1 cellular context compared by ENCODE assay signal in the genomic region with DNA sequence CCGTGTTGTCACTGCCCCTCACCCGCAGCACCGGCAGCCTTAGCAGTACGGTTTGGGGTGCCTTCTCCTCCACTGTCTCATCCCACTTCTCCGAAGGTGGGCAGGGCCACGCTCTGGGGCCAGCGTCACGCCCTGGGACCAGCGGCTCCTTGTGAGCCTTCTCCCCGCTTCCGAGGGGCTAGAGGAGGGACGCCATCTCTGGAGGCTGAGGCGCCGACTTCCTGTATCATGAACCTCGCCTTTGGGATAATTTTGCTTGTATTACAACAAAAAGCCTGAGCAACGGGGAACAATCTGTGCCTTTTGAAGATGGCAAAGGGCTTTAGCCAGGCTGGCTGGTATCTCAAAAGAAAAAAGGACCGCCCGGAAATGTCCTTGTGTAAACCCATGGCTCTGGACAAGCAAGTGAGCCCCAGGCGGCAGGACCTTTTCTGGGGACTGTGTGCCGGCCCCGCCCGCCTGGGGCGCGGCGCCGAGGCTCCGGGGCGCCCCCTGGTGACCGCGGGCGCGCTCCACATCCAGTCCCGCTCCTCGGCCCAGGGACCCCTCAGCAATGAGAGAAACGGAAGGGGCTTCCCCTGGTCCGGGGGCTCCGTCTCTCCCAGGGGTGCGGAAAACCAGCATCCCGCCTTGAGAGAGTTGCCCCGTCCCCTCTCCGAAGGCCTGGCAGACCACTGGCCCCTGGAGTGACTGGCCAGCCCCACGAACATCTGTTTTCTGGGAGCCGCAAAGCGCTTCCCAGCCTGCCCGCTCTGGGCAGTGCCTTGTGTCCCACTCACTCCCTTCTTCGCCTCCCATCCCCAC.
TF ChIP-seq lines count a peak whose summit lies in the region.

No MANE protein-coding gene starts in this region.

TF ChIP-seq in HepG2, 621 proteins besides CTCF, POLR2A, EP300 and RAD21 (continued from another document and continues in another):
- peak; percentile 99 for TF ChIP-seq ZNF142 (CRISPR knock-in tag; IDR thresholded peaks at IDR 0.05)
- TF ChIP-seq KLF6 (CRISPR knock-in tag; IDR thresholded peaks at IDR 0.05) = peak; percentile 60; the same call in 1 of the 2 replicates
- TF ChIP-seq MTA1 (CRISPR knock-in tag; IDR thresholded peaks at IDR 0.05; ENCODE audit: borderline replicate concordance) = peak; percentile 36; the same call in 1 of the 2 replicates
- no peak; the same call in 1 of the 2 replicates for TF ChIP-seq ZNF691 (CRISPR knock-in tag; IDR thresholded peaks at IDR 0.05; ENCODE audit: borderline replicate concordance, low read depth)
- TF ChIP-seq MEIS2 (CRISPR knock-in tag; IDR thresholded peaks at IDR 0.05) = peak; percentile 57
- no peak for TF ChIP-seq RFXANK (CRISPR knock-in tag; IDR thresholded peaks at IDR 0.05)
- no peak for TF ChIP-seq FOXK2 (IDR thresholded peaks at IDR 0.05)
- peak; percentile 47; the same call in 1 of the 2 replicates for TF ChIP-seq SRY (CRISPR knock-in tag; IDR thresholded peaks at IDR 0.05)
- no peak for TF ChIP-seq SYNCRIP (IDR thresholded peaks at IDR 0.05; ENCODE audit: insufficient read depth, low read depth, low read length)
- TF ChIP-seq ZNF337 (CRISPR knock-in tag; IDR thresholded peaks at IDR 0.05; ENCODE audit: borderline replicate concordance, low read depth) = no peak
- TF ChIP-seq HOMEZ (CRISPR knock-in tag; IDR thresholded peaks at IDR 0.05; ENCODE audit: low read depth) = no peak
- no peak for TF ChIP-seq NFIB (CRISPR knock-in tag; IDR thresholded peaks at IDR 0.05; ENCODE audit: borderline replicate concordance)
- TF ChIP-seq MATR3 (CRISPR knock-in tag; IDR thresholded peaks at IDR 0.05) = no peak
- no peak for TF ChIP-seq MTERF4 (CRISPR knock-in tag; IDR thresholded peaks at IDR 0.05)
- TF ChIP-seq RFXAP (CRISPR knock-in tag; IDR thresholded peaks at IDR 0.05; ENCODE audit: borderline replicate concordance) = no peak
- TF ChIP-seq, protein P1, sequence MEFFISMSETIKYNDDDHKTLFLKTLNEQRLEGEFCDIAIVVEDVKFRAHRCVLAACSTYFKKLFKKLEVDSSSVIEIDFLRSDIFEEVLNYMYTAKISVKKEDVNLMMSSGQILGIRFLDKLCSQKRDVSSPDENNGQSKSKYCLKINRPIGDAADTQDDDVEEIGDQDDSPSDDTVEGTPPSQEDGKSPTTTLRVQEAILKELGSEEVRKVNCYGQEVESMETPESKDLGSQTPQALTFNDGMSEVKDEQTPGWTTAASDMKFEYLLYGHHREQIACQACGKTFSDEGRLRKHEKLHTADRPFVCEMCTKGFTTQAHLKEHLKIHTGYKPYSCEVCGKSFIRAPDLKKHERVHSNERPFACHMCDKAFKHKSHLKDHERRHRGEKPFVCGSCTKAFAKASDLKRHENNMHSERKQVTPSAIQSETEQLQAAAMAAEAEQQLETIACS (CRISPR knock-in tag; IDR thresholded peaks at IDR 0.05) = peak; percentile 46; the same call in 1 of the 2 replicates
- no peak for TF ChIP-seq TBL1XR1 (IDR thresholded peaks at IDR 0.05; ENCODE audit: borderline replicate concordance, low read length, partially characterized antibody)
- TF ChIP-seq SOX13 (IDR thresholded peaks at IDR 0.05) = 0 out of 2 replicates have a peak, but pooled peaks have one; percentile 17
- 0 out of 4 replicates have a peak, but pooled peaks of 1 of the 2 experiments have one; percentile 9 for TF ChIP-seq SOX13 (CRISPR knock-in tag; conservative IDR thresholded peaks at IDR 0.05 in 1 of 2, IDR thresholded peaks at IDR 0.05 in 1 of 2)
- no peak for TF ChIP-seq ZNF256 (CRISPR knock-in tag; conservative IDR thresholded peaks at IDR 0.05)
- no peak for TF ChIP-seq PHB2 (IDR thresholded peaks at IDR 0.05; ENCODE audit: partially characterized antibody)
- no peak for TF ChIP-seq CENPT (CRISPR knock-in tag; IDR thresholded peaks at IDR 0.05; ENCODE audit: low read depth)
- TF ChIP-seq JUND (CRISPR knock-in tag; IDR thresholded peaks at IDR 0.05) = no peak
- no peak for TF ChIP-seq ZNF460 (CRISPR knock-in tag; IDR thresholded peaks at IDR 0.05; ENCODE audit: borderline replicate concordance)
- peak; percentile 61; the same call in 1 of the 2 replicates for TF ChIP-seq GABPB1 (CRISPR knock-in tag; IDR thresholded peaks at IDR 0.05)
- TF ChIP-seq IKZF1 (IDR thresholded peaks at IDR 0.05) = no peak
- no peak for TF ChIP-seq NRL (CRISPR knock-in tag; IDR thresholded peaks at IDR 0.05; ENCODE audit: borderline replicate concordance)
- TF ChIP-seq PAWR (CRISPR knock-in tag; IDR thresholded peaks at IDR 0.05; ENCODE audit: borderline replicate concordance) = no peak
- TF ChIP-seq, protein P2, sequence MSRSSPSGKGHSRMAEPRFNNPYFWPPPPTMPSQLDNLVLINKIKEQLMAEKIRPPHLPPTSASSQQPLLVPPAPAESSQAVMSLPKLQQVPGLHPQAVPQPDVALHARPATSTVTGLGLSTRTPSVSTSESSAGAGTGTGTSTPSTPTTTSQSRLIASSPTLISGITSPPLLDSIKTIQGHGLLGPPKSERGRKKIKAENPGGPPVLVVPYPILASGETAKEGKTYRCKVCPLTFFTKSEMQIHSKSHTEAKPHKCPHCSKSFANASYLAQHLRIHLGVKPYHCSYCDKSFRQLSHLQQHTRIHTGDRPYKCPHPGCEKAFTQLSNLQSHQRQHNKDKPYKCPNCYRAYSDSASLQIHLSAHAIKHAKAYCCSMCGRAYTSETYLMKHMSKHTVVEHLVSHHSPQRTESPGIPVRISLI (CRISPR knock-in tag; IDR thresholded peaks at IDR 0.05; ENCODE audit: borderline replicate concordance) = no peak; the same call in 1 of the 2 replicates
- TF ChIP-seq ZNF556 (CRISPR knock-in tag; IDR thresholded peaks at IDR 0.05; ENCODE audit: borderline replicate concordance) = no peak
- TF ChIP-seq PRMT3 (CRISPR knock-in tag; IDR thresholded peaks at IDR 0.05; ENCODE audit: borderline replicate concordance, low read depth) = no peak
- TF ChIP-seq NFE2L2 (IDR thresholded peaks at IDR 0.05; ENCODE audit: low read length) = no peak
- TF ChIP-seq, protein P3, sequence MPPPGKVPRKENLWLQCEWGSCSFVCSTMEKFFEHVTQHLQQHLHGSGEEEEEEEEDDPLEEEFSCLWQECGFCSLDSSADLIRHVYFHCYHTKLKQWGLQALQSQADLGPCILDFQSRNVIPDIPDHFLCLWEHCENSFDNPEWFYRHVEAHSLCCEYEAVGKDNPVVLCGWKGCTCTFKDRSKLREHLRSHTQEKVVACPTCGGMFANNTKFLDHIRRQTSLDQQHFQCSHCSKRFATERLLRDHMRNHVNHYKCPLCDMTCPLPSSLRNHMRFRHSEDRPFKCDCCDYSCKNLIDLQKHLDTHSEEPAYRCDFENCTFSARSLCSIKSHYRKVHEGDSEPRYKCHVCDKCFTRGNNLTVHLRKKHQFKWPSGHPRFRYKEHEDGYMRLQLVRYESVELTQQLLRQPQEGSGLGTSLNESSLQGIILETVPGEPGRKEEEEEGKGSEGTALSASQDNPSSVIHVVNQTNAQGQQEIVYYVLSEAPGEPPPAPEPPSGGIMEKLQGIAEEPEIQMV (CRISPR knock-in tag; IDR thresholded peaks at IDR 0.05; ENCODE audit: low read depth) = no peak
- no peak for TF ChIP-seq RFX3 (CRISPR knock-in tag; IDR thresholded peaks at IDR 0.05)
- TF ChIP-seq ZNF224 (CRISPR knock-in tag; IDR thresholded peaks at IDR 0.05) = no peak
- TF ChIP-seq SPEN (CRISPR knock-in tag; IDR thresholded peaks at IDR 0.05; ENCODE audit: low read depth) = no peak
- no peak for TF ChIP-seq REL (CRISPR knock-in tag; conservative IDR thresholded peaks at IDR 0.05)
- TF ChIP-seq, protein P4, sequence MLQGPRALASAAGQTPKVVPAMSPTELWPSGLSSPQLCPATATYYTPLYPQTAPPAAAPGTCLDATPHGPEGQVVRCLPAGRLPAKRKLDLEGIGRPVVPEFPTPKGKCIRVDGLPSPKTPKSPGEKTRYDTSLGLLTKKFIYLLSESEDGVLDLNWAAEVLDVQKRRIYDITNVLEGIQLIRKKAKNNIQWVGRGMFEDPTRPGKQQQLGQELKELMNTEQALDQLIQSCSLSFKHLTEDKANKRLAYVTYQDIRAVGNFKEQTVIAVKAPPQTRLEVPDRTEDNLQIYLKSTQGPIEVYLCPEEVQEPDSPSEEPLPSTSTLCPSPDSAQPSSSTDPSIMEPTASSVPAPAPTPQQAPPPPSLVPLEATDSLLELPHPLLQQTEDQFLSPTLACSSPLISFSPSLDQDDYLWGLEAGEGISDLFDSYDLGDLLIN (CRISPR knock-in tag; IDR thresholded peaks at IDR 0.05; ENCODE audit: borderline replicate concordance) = no peak
- no peak for TF ChIP-seq ZNF253 (CRISPR knock-in tag; IDR thresholded peaks at IDR 0.05; ENCODE audit: borderline replicate concordance)
- TF ChIP-seq POLR2AphosphoS2 (IDR thresholded peaks at IDR 0.05; ENCODE audit: low read depth, low read length) = no peak; the same call in 1 of the 2 replicates
- TF ChIP-seq CBFB (CRISPR knock-in tag; IDR thresholded peaks at IDR 0.05) = no peak; the same call in 1 of the 2 replicates
- no peak for TF ChIP-seq ATF6 (CRISPR knock-in tag; conservative IDR thresholded peaks at IDR 0.05)
